In genomic region chr12:89576572-89577220, GRCh38 we compare ENCODE assay signal across 21 cellular contexts.
"Had no signal": no experiment of that assay in that cellular context is flagged by ENCODE, and none has a peak within 500 bp of the region (broad histone marks: within the 10 kb centered on the region; RNA-seq: fewer than 3 reads in every experiment).

No MANE protein-coding gene starts in this region.

- FAIRE-seq: islet of Langerhans had no signal

- H3K9me3 ChIP-seq: lower lobe of right lung, sigmoid colon, thyroid gland had no signal

- ATAC-seq: activated CD8-positive, alpha-beta memory T cell treated with anti-CD3 and anti-CD28 coated beads, Interleukin-2, amount 10 ng/mL, durations not matched to agents 7 days and 5 days; foreskin keratinocyte; left colon; lower lobe of right lung had no signal

- H3K4me3 ChIP-seq: dorsolateral prefrontal cortex, lower lobe of right lung, sigmoid colon, thyroid gland had no signal

- DNase-seq: activated CD4-positive, alpha-beta memory T cell treated with anti-CD3 and anti-CD28 coated beads, Interleukin-2, amount 10 ng/mL, durations not matched to agents 7 days and 5 days; activated CD4-positive, alpha-beta T cell treated with anti-CD3 and anti-CD28 coated beads for 4 hours; activated CD8-positive, alpha-beta memory T cell treated with anti-CD3 and anti-CD28 coated beads, Interleukin-2, amount 10 ng/mL, durations not matched to agents 7 days and 5 days; activated naive CD4-positive, alpha-beta T cell; activated naive CD8-positive, alpha-beta T cell treated with anti-CD3 and anti-CD28 coated beads for 36 hours; amniotic stem cell; dorsolateral prefrontal cortex; endodermal cell; foreskin keratinocyte; hippocampal formation; left colon; lower lobe of right lung; nephron progenitor cell; nucleus accumbens; sigmoid colon; stimulated activated CD4-positive, alpha-beta T cell treated with anti-CD3 and anti-CD28 coated beads, Interleukin-4, amount 100 ng/mL, for 4 hours; stimulated activated naive CD4-positive, alpha-beta T cell; thyroid gland had no signal

- H3K9me3 Mint-ChIP-seq: activated CD4-positive, alpha-beta memory T cell treated with anti-CD3 and anti-CD28 coated beads, Interleukin-2, amount 10 ng/mL, durations not matched to agents 7 days and 5 days; activated naive CD8-positive, alpha-beta T cell treated with anti-CD3 and anti-CD28 coated beads for 36 hours; endodermal cell; mesothelial cell of epicardium; nephron progenitor cell had no signal

- H3K27me3 Mint-ChIP-seq: activated CD4-positive, alpha-beta memory T cell treated with anti-CD3 and anti-CD28 coated beads, Interleukin-2, amount 10 ng/mL, durations not matched to agents 7 days and 5 days; activated CD8-positive, alpha-beta memory T cell treated with anti-CD3 and anti-CD28 coated beads, Interleukin-2, amount 10 ng/mL, durations not matched to agents 7 days and 5 days; activated naive CD8-positive, alpha-beta T cell treated with anti-CD3 and anti-CD28 coated beads for 36 hours had no signal

- H3K4me3 Mint-ChIP-seq: activated CD4-positive, alpha-beta memory T cell treated with anti-CD3 and anti-CD28 coated beads, Interleukin-2, amount 10 ng/mL, durations not matched to agents 7 days and 5 days; activated CD8-positive, alpha-beta memory T cell treated with anti-CD3 and anti-CD28 coated beads, Interleukin-2, amount 10 ng/mL, durations not matched to agents 7 days and 5 days; activated naive CD8-positive, alpha-beta T cell treated with anti-CD3 and anti-CD28 coated beads for 36 hours; endodermal cell; mesothelial cell of epicardium; nephron progenitor cell had no signal

- H3K36me3 Mint-ChIP-seq: activated naive CD8-positive, alpha-beta T cell treated with anti-CD3 and anti-CD28 coated beads for 36 hours; mesothelial cell of epicardium had no signal

- H3K27me3 ChIP-seq: dorsolateral prefrontal cortex, foreskin keratinocyte, sigmoid colon, thyroid gland had no signal

- H3K27ac ChIP-seq: dorsolateral prefrontal cortex, epithelial cell of prostate, foreskin keratinocyte, lower lobe of right lung, sigmoid colon, thyroid gland had no signal

- H3K36me3 ChIP-seq: lower lobe of right lung, sigmoid colon, thyroid gland had no signal

- H3K27ac Mint-ChIP-seq: activated CD4-positive, alpha-beta memory T cell treated with anti-CD3 and anti-CD28 coated beads, Interleukin-2, amount 10 ng/mL, durations not matched to agents 7 days and 5 days; activated CD8-positive, alpha-beta memory T cell treated with anti-CD3 and anti-CD28 coated beads, Interleukin-2, amount 10 ng/mL, durations not matched to agents 7 days and 5 days; activated naive CD8-positive, alpha-beta T cell treated with anti-CD3 and anti-CD28 coated beads for 36 hours; nephron progenitor cell had no signal
